ENCODE assay signal across 10 cellular contexts in the genomic region with DNA sequence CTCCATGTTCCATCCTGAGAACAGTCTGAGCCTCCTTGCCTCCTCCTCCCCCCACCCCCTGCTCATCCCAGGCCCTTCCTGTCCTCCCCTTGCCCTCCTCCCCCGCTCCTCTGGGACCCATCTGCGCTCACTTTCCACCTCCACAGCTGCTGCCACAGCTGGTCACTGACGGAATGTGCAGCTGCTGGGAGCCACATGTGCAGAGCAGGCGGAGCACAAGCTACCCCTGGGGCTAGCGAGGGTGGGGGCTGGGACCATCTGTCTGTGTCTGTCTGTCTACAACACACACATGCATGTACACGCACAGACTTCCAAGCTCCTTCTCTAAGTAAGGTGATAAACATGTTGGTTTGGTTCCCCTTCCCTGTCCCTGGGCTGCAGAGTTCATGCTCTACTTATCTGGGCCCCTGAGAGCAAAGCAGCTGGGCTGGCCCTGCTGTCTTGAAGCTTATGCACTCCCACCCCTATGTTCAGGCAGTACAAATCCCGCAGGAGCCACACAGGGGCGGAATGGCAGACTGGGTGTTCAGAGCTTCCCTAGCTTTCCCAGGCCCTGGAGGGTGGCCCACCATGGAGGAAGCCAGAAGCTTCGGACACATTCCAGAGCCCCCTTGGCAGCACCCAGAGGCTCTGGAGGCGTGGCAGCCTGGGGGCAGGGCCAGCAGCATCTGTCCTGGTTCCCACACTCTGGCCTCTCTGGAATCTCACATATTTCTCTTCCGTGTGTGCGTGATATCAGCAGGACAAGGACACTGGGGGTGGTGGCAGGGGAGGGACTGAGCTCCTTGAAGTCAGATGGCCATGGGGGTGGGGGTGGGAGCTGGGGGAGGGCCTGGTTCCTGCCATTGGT. TPM values are rescaled to one million over a fixed set of nuclear protein-coding genes. Genes with fewer than 3 reads are reported as not detected.
DNase-seq lines count a peak whose midpoint lies in the region; ATAC-seq, FAIRE-seq and TF ChIP-seq lines count a peak whose summit lies in the region.
"Had no signal": no experiment of that assay in that cellular context is flagged by ENCODE, and none has a peak within 500 bp of the region (broad histone marks: within the 10 kb centered on the region; RNA-seq: fewer than 3 reads in every experiment).

No MANE protein-coding gene starts in this region.

- H3K9me3 Mint-ChIP-seq in immature natural killer cell = peaks cover 0 to 2% (median 0%) of the 10 kb centered on the region in 6 donors
- H3K9me3 Mint-ChIP-seq: T-helper 1 cell treated with Interleukin-12 subunit alpha and Interleukin-12 subunit beta and Interleukin-4 antibody, amounts not matched to agents 30 μg/mL and 1 μg/mL, for 36 hours had no signal

- peak; percentile 41 for DNase-seq in HTR-8/SVneo (ENCODE audit: insufficient read length, low spot score)
- peak; percentile 79 for DNase-seq in brain pericyte (ENCODE audit: low read depth, low spot score)
- no peak for DNase-seq in thoracic aorta (ENCODE audit: low spot score)
- DNase-seq in NCI-H446 treated with DMSO at 0.1 percent for 48 hours (lab: John Stamatoyannopoulos, UW) = no peak
- no peak for DNase-seq in NCI-H1436 treated with DMSO at 0.1 percent for 48 hours (lab: John Stamatoyannopoulos, UW)
- DNase-seq in stimulated activated CD4-positive, alpha-beta T cell treated with anti-CD3 and anti-CD28 coated beads, Interleukin-15, amount 100 ng/mL, for 24 hours = no peak
- no peak for DNase-seq in immature natural killer cell
- DNase-seq: central memory CD4-positive, alpha-beta T cell had no signal

- H3K27ac Mint-ChIP-seq in immature natural killer cell = no peak overlapping the region
- H3K27ac Mint-ChIP-seq: T-helper 1 cell treated with Interleukin-12 subunit alpha and Interleukin-12 subunit beta and Interleukin-4 antibody, amounts not matched to agents 30 μg/mL and 1 μg/mL, for 36 hours had no signal

- TF ChIP-seq CTCF in thoracic aorta (IDR thresholded peaks at IDR 0.05) = no peak

- ATAC-seq in thoracic aorta (ENCODE audit: insufficient number of reproducible peaks, low FRiP score, low read depth) = no peak

- H3K4me1 Mint-ChIP-seq in immature natural killer cell = no peaks in the 10 kb centered on the region

- no peaks in the 10 kb centered on the region for H3K9me3 ChIP-seq in thoracic aorta

- H3K27ac ChIP-seq in layer of hippocampus (ENCODE audit: low read depth, low read length) = peak overlapping the region; percentile 71
- H3K27ac ChIP-seq in thoracic aorta = peak overlapping the region; percentile 76 to 81

- H3K27me3 ChIP-seq in layer of hippocampus (ENCODE audit: control insufficient read depth, insufficient read depth, low read length) (no peaks in the 10 kb centered on the region), thoracic aorta (replicated peaks; ENCODE audit: insufficient read depth) (no peaks in the 10 kb centered on the region)

- H3K4me1 ChIP-seq in thoracic aorta (ENCODE audit: control insufficient read depth in 1 of 2, low read depth in 2 of 2) = peaks cover 10 to 54% of the 10 kb centered on the region in 2 donors

- peaks cover 0 to 8% (median 5%) of the 10 kb centered on the region in 3 donors for H3K27me3 Mint-ChIP-seq in immature natural killer cell (ENCODE audit: low read depth in 3 of 3)

- no peaks in the 10 kb centered on the region for H3K36me3 ChIP-seq in thoracic aorta

- no peak overlapping the region for H3K4me3 ChIP-seq in thoracic aorta

- peak; percentile 69 for FAIRE-seq in HTR-8/SVneo (lab: Jason Lieb, UNC)

- H3K4me3 Mint-ChIP-seq in immature natural killer cell = no peak overlapping the region
- H3K4me3 Mint-ChIP-seq: T-helper 1 cell treated with Interleukin-12 subunit alpha and Interleukin-12 subunit beta and Interleukin-4 antibody, amounts not matched to agents 30 μg/mL and 1 μg/mL, for 36 hours had no signal

- H3K36me3 Mint-ChIP-seq in immature natural killer cell = no peaks in the 10 kb centered on the region

RNA-seq across cellular contexts. Expression of gene HEYL, which starts 7.0 kb away (rescaled TPM):
- total RNA-seq in thoracic aorta = 10 to 100 TPM; 45.6 to 91.2 TPM
- not detected for polyA plus RNA-seq in immature natural killer cell

RNA-seq across cellular contexts. Expression of gene NT5C1A, which starts 25.4 kb away (rescaled TPM):
- total RNA-seq in thoracic aorta = 1 to 10 TPM in 1 of 2 donors, not detected in 1; 2.8 TPM
- polyA plus RNA-seq in immature natural killer cell = not detected

RNA-seq across cellular contexts. Expression of gene HPCAL4, which starts 44.8 kb away (rescaled TPM):
- total RNA-seq in thoracic aorta = under 1 TPM in 1 of 2 donors, not detected in 1; 0.35 TPM
- polyA plus RNA-seq in immature natural killer cell = under 1 TPM in 2 of 3 donors, not detected in 1; 0.04 to 0.13 TPM

Comparison
In these comparisons a context has a peak if more than half of its experiments do, and no peak if none do; other contexts are left out.
1. DNase-seq: peak in HTR-8/SVneo (single experiment) and brain pericyte (single experiment); none in thoracic aorta (single experiment), NCI-H446 treated with DMSO at 0.1 percent for 48 hours (single experiment), NCI-H1436 treated with DMSO at 0.1 percent for 48 hours (single experiment), stimulated activated CD4-positive, alpha-beta T cell treated with anti-CD3 and anti-CD28 coated beads, Interleukin-15, amount 100 ng/mL, for 24 hours (single experiment) and immature natural killer cell (0 of 3).